ENCODE assay signal across 9 cellular contexts in genomic region chr3:194396897-194397756, GRCh38. TPM values are rescaled to one million over a fixed set of nuclear protein-coding genes. Genes with fewer than 3 reads are reported as not detected.
DNase-seq lines count a peak whose midpoint lies in the region; ATAC-seq and TF ChIP-seq lines count a peak whose summit lies in the region.
"Had no signal": no experiment of that assay in that cellular context is flagged by ENCODE, and none has a peak within 500 bp of the region (broad histone marks: within the 10 kb centered on the region; RNA-seq: fewer than 3 reads in every experiment).

No MANE protein-coding gene starts in this region.

- no peaks in the 10 kb centered on the region for H3K36me3 Mint-ChIP-seq in activated T-cell treated with anti-CD3 and anti-CD28 coated beads, Interleukin-2, amount 50 U/mL, for 4 hours (ENCODE audit: insufficient read depth)

- DNase-seq in DMS 273 (lab: John Stamatoyannopoulos, UW; ENCODE audit: unreplicated experiment) (peak; percentile 59), DMS 273 treated with DMSO at 0.1 percent for 48 hours (lab: John Stamatoyannopoulos, UW) (no peak), iPS DF 6.9 (ENCODE audit: low read depth, low spot score) (no peak), SIG-M5 (lab: John Stamatoyannopoulos, UW) (no peak), dorsolateral prefrontal cortex (no peak)
- peak; percentile 20 for DNase-seq in activated T-cell treated with anti-CD3 and anti-CD28 coated beads, Interleukin-2, amount 50 U/mL, for 4 hours

- H3K4me1 ChIP-seq in iPS DF 6.9 (ENCODE audit: control insufficient read depth, insufficient read depth, low read length) (no peaks in the 10 kb centered on the region), subcutaneous abdominal adipose tissue (ENCODE audit: control insufficient read depth in 5 of 5, insufficient read depth in 5 of 5, low read length in 5 of 5) (peaks cover 0 to 34% (median 27%) of the 10 kb centered on the region in 5 donors)

- H3K36me3 ChIP-seq in iPS DF 6.9 (ENCODE audit: control insufficient read depth, insufficient read depth, low read length) (no peaks in the 10 kb centered on the region), subcutaneous abdominal adipose tissue (ENCODE audit: control insufficient read depth in 5 of 5, insufficient read depth in 5 of 5, low read length in 5 of 5) (peaks cover 0 to 1% (median 0%) of the 10 kb centered on the region in 5 donors)

- no peaks in the 10 kb centered on the region for H3K9me3 ChIP-seq in iPS DF 6.9 (ENCODE audit: control insufficient read depth, insufficient read depth, low read length)
- H3K9me3 ChIP-seq in subcutaneous abdominal adipose tissue (ENCODE audit: control insufficient read depth in 5 of 5, low read length in 5 of 5) = no peaks in the 10 kb centered on the region

- H3K9ac ChIP-seq in subcutaneous abdominal adipose tissue (ENCODE audit: low read length in 5 of 5) = peak overlapping the region in 1 of 5 donors; percentile 28

- peak overlapping the region; percentile 29; the same call in 1 of the 2 replicates for H3K4me3 ChIP-seq in iPS DF 6.9 (ENCODE audit: low read length)
- H3K4me3 ChIP-seq in subcutaneous abdominal adipose tissue (ENCODE audit: low read depth in 1 of 5, low read length in 5 of 5) = peak overlapping the region in 4 of 5 donors; percentile 33 to 67 (median 52)
- H3K4me3 ChIP-seq in dorsolateral prefrontal cortex = peak overlapping the region in 27 of 59 donors; percentile 4 to 61 (median 43)

- peak; percentile 47 for ATAC-seq in activated T-cell treated with anti-CD3 and anti-CD28 coated beads, Interleukin-2, amount 50 U/mL, for 4 hours
- ATAC-seq in HG03135 (IDR thresholded peaks at IDR 0.05; ENCODE audit: unreplicated experiment) = no peak

- H3K27ac ChIP-seq in iPS DF 6.9 (ENCODE audit: low read length) = no peak overlapping the region
- no peak overlapping the region for H3K27ac ChIP-seq in subcutaneous abdominal adipose tissue (ENCODE audit: low read depth, low read length)
- no peak overlapping the region for H3K27ac ChIP-seq in dorsolateral prefrontal cortex
- H3K27ac ChIP-seq: 22Rv1 had no signal

- no peaks in the 10 kb centered on the region for H3K9me3 Mint-ChIP-seq in activated T-cell treated with anti-CD3 and anti-CD28 coated beads, Interleukin-2, amount 50 U/mL, for 4 hours

- WGBS in iPS DF 6.9 (ENCODE audit: insufficient coverage, insufficient read length) = no CpG with 5 or more reads among the region's 69 CpGs

- peak overlapping the region; percentile 78 for H3K4me3 Mint-ChIP-seq in activated T-cell treated with anti-CD3 and anti-CD28 coated beads, Interleukin-2, amount 50 U/mL, for 4 hours

- peaks cover 47% of the 10 kb centered on the region for H3K4me1 Mint-ChIP-seq in activated T-cell treated with anti-CD3 and anti-CD28 coated beads, Interleukin-2, amount 50 U/mL, for 4 hours (ENCODE audit: low read depth)

- H3K27me3 Mint-ChIP-seq in activated T-cell treated with anti-CD3 and anti-CD28 coated beads, Interleukin-2, amount 50 U/mL, for 4 hours (ENCODE audit: low read depth) = peaks cover 16% of the 10 kb centered on the region

- intact Hi-C loops in dorsolateral prefrontal cortex (cut with DNase I) = loop anchor here in 1 of 2 donors (5.0 kb wide), 1 partner anchor 60 kb away; no protein-coding TSS in a partner anchor

- no peak for TF ChIP-seq CTCF in dorsolateral prefrontal cortex (IDR thresholded peaks at IDR 0.05 in 54 of 56, conservative IDR thresholded peaks at IDR 0.05 in 2 of 56; ENCODE audit: low read depth in 1 of 56, partially characterized antibody in 56 of 56)

- peaks cover 23% of the 10 kb centered on the region for H3K27me3 ChIP-seq in iPS DF 6.9 (ENCODE audit: control insufficient read depth, insufficient read depth, low read length)
- peaks cover 0 to 25% (median 13%) of the 10 kb centered on the region in 5 donors for H3K27me3 ChIP-seq in subcutaneous abdominal adipose tissue (ENCODE audit: control insufficient read depth in 5 of 5, insufficient read depth in 4 of 5, low read length in 5 of 5)
- peaks cover 0 to 57% (median 30%) of the 10 kb centered on the region in 45 donors for H3K27me3 ChIP-seq in dorsolateral prefrontal cortex

RNA-seq across cellular contexts. Expression of gene GP5, which starts 1.9 kb away (rescaled TPM):
- under 1 TPM; 0.08 to 0.23 (median 0.18) TPM for total RNA-seq in activated T-cell treated with anti-CD3 and anti-CD28 coated beads, Interleukin-2, amount 50 U/mL, for 4 hours
- under 1 TPM in 66 of 120 experiments, not detected in 54; 0.10 to 0.52 (median 0.19) TPM for total RNA-seq in dorsolateral prefrontal cortex

RNA-seq across cellular contexts. Expression of gene LRRC15, which starts 27.6 kb away (rescaled TPM):
- total RNA-seq in activated T-cell treated with anti-CD3 and anti-CD28 coated beads, Interleukin-2, amount 50 U/mL, for 4 hours = not detected
- total RNA-seq in dorsolateral prefrontal cortex = under 1 TPM in 7 of 120 experiments, not detected in 113; 0.06 to 0.18 (median 0.07) TPM

RNA-seq across cellular contexts. Expression of gene CPN2, which starts 46.0 kb away (rescaled TPM):
- under 1 TPM in 1 of 3 donors, not detected in 2; 0.08 TPM for total RNA-seq in activated T-cell treated with anti-CD3 and anti-CD28 coated beads, Interleukin-2, amount 50 U/mL, for 4 hours
- total RNA-seq in dorsolateral prefrontal cortex = not detected

Comparison
In these comparisons a context has a peak if more than half of its experiments do, and no peak if none do; other contexts are left out.
1. DNase-seq: peak in DMS 273 (single experiment) and activated T-cell treated with anti-CD3 and anti-CD28 coated beads, Interleukin-2, amount 50 U/mL, for 4 hours (single experiment); none in DMS 273 treated with DMSO at 0.1 percent for 48 hours (single experiment), iPS DF 6.9 (single experiment), SIG-M5 (single experiment) and dorsolateral prefrontal cortex (0 of 10).